Comparison of ENCODE assay signal across 8 cellular contexts in the genomic region with DNA sequence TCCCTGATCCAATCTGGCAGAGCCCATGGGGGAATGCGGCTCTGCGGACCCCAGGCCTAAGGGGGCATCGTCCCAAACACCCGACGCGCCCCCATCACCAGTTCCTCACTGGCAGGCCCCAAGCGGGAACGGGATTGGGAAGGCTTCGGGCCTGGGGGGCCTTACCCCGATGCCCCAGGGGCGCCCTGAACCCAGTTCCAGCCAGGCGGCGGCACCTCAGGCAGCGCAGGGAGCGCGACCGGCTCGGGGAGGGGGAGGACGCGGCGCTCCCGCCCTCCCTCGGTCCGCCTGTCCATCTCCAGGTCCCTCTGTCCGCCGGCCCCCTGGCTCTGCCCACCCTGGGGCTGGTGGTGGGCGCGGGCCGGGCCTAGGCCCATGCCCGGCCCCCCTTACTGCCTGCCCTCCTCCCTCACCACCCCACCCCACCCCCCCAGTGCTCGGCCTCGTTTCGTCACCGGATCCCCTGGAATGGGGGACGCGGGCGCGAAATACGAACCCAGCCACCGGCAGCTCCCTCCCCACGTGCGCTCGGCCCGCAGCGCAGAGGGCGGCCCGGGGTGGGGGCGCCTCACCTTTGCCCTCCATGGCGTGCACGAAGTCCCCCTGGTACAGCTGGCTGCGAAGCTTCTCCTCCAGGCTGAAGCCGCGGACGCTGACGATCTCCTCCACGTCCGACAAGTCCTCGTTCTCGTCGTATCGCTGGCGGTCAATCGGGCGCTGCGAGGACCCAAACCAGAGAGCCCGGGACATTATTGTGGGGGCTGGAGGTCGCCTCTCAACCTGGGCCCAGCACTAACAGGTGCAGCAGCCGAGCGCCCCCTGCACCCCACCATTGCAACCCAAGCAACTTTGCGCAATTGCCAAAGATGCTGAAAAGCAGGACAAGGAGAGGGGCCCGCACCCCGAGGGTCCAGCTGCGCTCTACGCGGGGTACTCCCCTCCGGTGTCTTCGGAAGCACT. TPM values are rescaled to one million over a fixed set of nuclear protein-coding genes. Genes with fewer than 3 reads are reported as not detected.
DNase-seq lines count a peak whose midpoint lies in the region; TF ChIP-seq lines count a peak whose summit lies in the region.

No MANE protein-coding gene starts in this region.

- in situ Hi-C loops in astrocyte of the cerebellum (cut with HindIII; ENCODE audit: low sequenced_read_pairs) = loop anchor here (5.0 kb wide), 1 partner anchor 81 kb away; no protein-coding TSS in a partner anchor

- no peak overlapping the region for H2AFZ ChIP-seq in ACC112 (ENCODE audit: low read length, unreplicated experiment)

- no peaks in the 10 kb centered on the region for H3K9me3 Mint-ChIP-seq in IgD-negative memory B cell

- peaks cover 7% of the 10 kb centered on the region for H3K36me3 Mint-ChIP-seq in IgD-negative memory B cell

- H3K4me1 Mint-ChIP-seq in IgD-negative memory B cell = peaks cover 16 to 23% (median 23%) of the 10 kb centered on the region in 3 donors

- TF ChIP-seq CTCF in astrocyte of the cerebellum (IDR thresholded peaks at IDR 0.05; ENCODE audit: low read depth, low read length, missing control alignments) = no peak

- H3K4me3 ChIP-seq in ACC112 (ENCODE audit: low read depth, low read length) (peak overlapping the region; percentile 80), astrocyte of the cerebellum (ENCODE audit: low read depth, low read length) (peak overlapping the region; percentile 38), iPS-11a (ENCODE audit: low read depth, low read length) (peak overlapping the region; percentile 92), skin epidermis (peak overlapping the region; percentile 44 to 69 (median 63))

- DNase-seq in astrocyte of the cerebellum (ENCODE audit: low read depth) = no peak
- no peak for DNase-seq in H4 (ENCODE audit: low spot score)
- DNase-seq in CD1c-positive myeloid dendritic cell (ENCODE audit: extremely low spot score) = no peak
- no peak for DNase-seq in NCI-H2029 (lab: John Stamatoyannopoulos, UW)

- peak overlapping the region; percentile 78 for H3K27ac ChIP-seq in ACC112 (ENCODE audit: low read depth, low read length)
- H3K27ac ChIP-seq in skin epidermis = peak overlapping the region; percentile 55 to 96 (median 89)

- no peaks in the 10 kb centered on the region for H3K27me3 ChIP-seq in ACC112 (ENCODE audit: insufficient read depth, low read length)

- H3K4me1 ChIP-seq in ACC112 (ENCODE audit: control insufficient read depth, insufficient read depth, low read length, unreplicated experiment) = peaks cover 37% of the 10 kb centered on the region

- H3K27ac Mint-ChIP-seq in IgD-negative memory B cell = peak overlapping the region; percentile 76 to 78 (median 78)

- H3K79me2 ChIP-seq in ACC112 (ENCODE audit: control insufficient read depth, insufficient read depth, low read length, unreplicated experiment) = peaks cover 3% of the 10 kb centered on the region

- H3K4me3 Mint-ChIP-seq in IgD-negative memory B cell = peak overlapping the region; percentile 91 to 99 (median 96)

- H3K27me3 Mint-ChIP-seq in IgD-negative memory B cell = no peaks in the 10 kb centered on the region

- H3K36me3 ChIP-seq in ACC112 (ENCODE audit: insufficient read depth, low read length) = peaks cover 5% of the 10 kb centered on the region; the same call in 1 of the 2 replicates

RNA-seq across cellular contexts. Expression of a gene that starts 2.3 kb away (rescaled TPM):
- polyA plus RNA-seq in IgD-negative memory B cell = 49.0 TPM
- 18.4 and 19.7 TPM in 2 replicates for total RNA-seq in H4 (2014; rRNA removed; shearing (Covaris generic))

RNA-seq across cellular contexts. Expression of a gene that starts 47.8 kb away (rescaled TPM):
- 109 TPM for polyA plus RNA-seq in IgD-negative memory B cell
- 4.4 and 8.5 TPM in 2 replicates for total RNA-seq in H4 (2014; rRNA removed; shearing (Covaris generic))

Comparison
In these comparisons a context has a peak if more than half of its experiments do, and no peak if none do; other contexts are left out.
1. H3K4me3 ChIP-seq: peak in every context shown above with its lines; median percentile 92 in iPS-11a; 80 in ACC112; 63 in skin epidermis; 38 in astrocyte of the cerebellum.